ENCODE assay signal across 15 cellular contexts in genomic region chr2:21468609-21469008, GRCh38.
DNase-seq lines count a peak whose midpoint lies in the region; ATAC-seq and TF ChIP-seq lines count a peak whose summit lies in the region.
"Had no signal": no experiment of that assay in that cellular context is flagged by ENCODE, and none has a peak within 500 bp of the region (broad histone marks: within the 10 kb centered on the region; RNA-seq: fewer than 3 reads in every experiment).

No MANE protein-coding gene starts in this region.

- peak overlapping the region; percentile 62 to 80; a peak in 3 of 4 replicates for H4K8ac ChIP-seq in IMR-90 (ENCODE audit: low read depth in 2 of 2, low read length in 2 of 2)

- H3K9me1 ChIP-seq in IMR-90 (ENCODE audit: insufficient read depth, low read length): peaks cover 2% of the 10 kb centered on the region; the same call in 1 of the 2 replicates

- H3F3A ChIP-seq in neural cell (ENCODE audit: insufficient read depth, low read length, poor library complexity, severe bottlenecking): no peaks in the 10 kb centered on the region

- no TSS peak for BruUV-seq in IMR-90 (replicated peaks; lab: Mats Ljungman, UMichigan)

- peak overlapping the region; percentile 95 for H2BK20ac ChIP-seq in IMR-90 (ENCODE audit: low read depth, low read length)

- H3K79me2 ChIP-seq in neural cell (replicated peaks; ENCODE audit: insufficient read depth, low read length): no peaks in the 10 kb centered on the region

- H3K4me2 ChIP-seq in IMR-90 (ENCODE audit: low read depth, low read length) (no peak overlapping the region), neural cell (ENCODE audit: low read length) (no peak overlapping the region)

- peak overlapping the region; percentile 89; the same call in 1 of the 2 replicates for H3K18ac ChIP-seq in IMR-90 (ENCODE audit: low read depth, low read length)

- H3K4me1 ChIP-seq in IMR-90 (ENCODE audit: control insufficient read depth, insufficient read depth, low read length): peaks cover 14% of the 10 kb centered on the region
- peaks cover 6% of the 10 kb centered on the region for H3K4me1 ChIP-seq in RWPE2 (ENCODE audit: insufficient read depth, poor library complexity, severe bottlenecking)
- peaks cover 0 to 12% (median 4%) of the 10 kb centered on the region in 4 donors for H3K4me1 ChIP-seq in tibial artery
- H3K4me1 ChIP-seq: HAP-1 had no signal

- H3K36me3 ChIP-seq in IMR-90 (ENCODE audit: control insufficient read depth, insufficient read depth, low read length): no peaks in the 10 kb centered on the region
- no peaks in the 10 kb centered on the region for H3K36me3 ChIP-seq in RWPE2 (ENCODE audit: low read depth)
- H3K36me3 ChIP-seq in neural cell (ENCODE audit: insufficient read depth, low read length): no peaks in the 10 kb centered on the region
- no peaks in the 10 kb centered on the region for H3K36me3 ChIP-seq in tibial artery
- H3K36me3 ChIP-seq: HAP-1 had no signal

- 88% methylated on average over 1 of the region's 4 CpGs; no CpG with 5 or more reads in 1 of the 2 experiments for WGBS in IMR-90 (ENCODE audit: extremely low coverage in 2 of 2, insufficient read length in 1 of 2), 2 experiments

- POLR2A ChIA-PET in IMR-90 (lab: Charles Lee; ENCODE audit: unreplicated experiment): interaction anchor here (0.5 kb wide), 1 partner anchor 33 kb away, joined by 3 read pairs; no protein-coding TSS in a partner anchor

- H3K9me3 ChIP-seq in IMR-90 (ENCODE audit: control insufficient read depth, insufficient read depth, low read length) (no peaks in the 10 kb centered on the region), RWPE2 (ENCODE audit: severe bottlenecking) (no peaks in the 10 kb centered on the region), neural cell (ENCODE audit: low read length) (no peaks in the 10 kb centered on the region), tibial artery (no peaks in the 10 kb centered on the region)
- H3K9me3 ChIP-seq: HAP-1 had no signal

- H3K79me1 ChIP-seq in IMR-90 (ENCODE audit: low read depth in 1 of 2, low read length in 2 of 2): no peaks in the 10 kb centered on the region

- intact Hi-C loops in IMR-90 (cut with micrococcal nuclease) (no loop called here), tibial artery (cut with DNase I; ENCODE audit: low total_unique reads) (no loop called here), head of caudate nucleus (cut with DNase I) (no loop called here)

- H3K9me2 ChIP-seq in neural cell (ENCODE audit: insufficient read depth, low read length): no peaks in the 10 kb centered on the region

- CTCF ChIA-PET in IMR-90 (lab: Yijun Ruan, JAX): interaction anchor here (1.0 kb wide), 1 partner anchor 14 kb away, joined by 3 read pairs; no protein-coding TSS in a partner anchor

- TF ChIP-seq POLR2A in IMR-90 (IDR thresholded peaks at IDR 0.05; ENCODE audit: low read depth, low read length): no peak

- peak overlapping the region; percentile 68 for H3K14ac ChIP-seq in IMR-90 (replicated peaks; ENCODE audit: low read depth, low read length)

- H3K4me3 ChIP-seq in IMR-90 (ENCODE audit: insufficient read depth, low read depth, low read length) (no peak overlapping the region), RWPE2 (ENCODE audit: severe bottlenecking) (no peak overlapping the region), choroid plexus epithelial cell (ENCODE audit: low read depth, low read length) (no peak overlapping the region), neural cell (ENCODE audit: low read length) (no peak overlapping the region), tibial artery (no peak overlapping the region)
- H3K4me3 ChIP-seq: HAP-1 had no signal

- H3K4ac ChIP-seq in IMR-90 (ENCODE audit: low read depth, low read length): peak overlapping the region; percentile 76

- H3K9ac ChIP-seq in IMR-90 (ENCODE audit: low read depth, low read length) (peak overlapping the region; percentile 41; the same call in 1 of the 2 replicates), neural cell (ENCODE audit: low read length) (no peak overlapping the region)

- peak overlapping the region; percentile 18; the same call in 1 of the 2 replicates for H3K23ac ChIP-seq in IMR-90 (ENCODE audit: low read depth, low read length)

- H2BK5ac ChIP-seq in IMR-90 (ENCODE audit: low read depth, low read length, poor library complexity, severe bottlenecking): peak overlapping the region; percentile 90

- no peak for TF ChIP-seq RAD21 in IMR-90 (IDR thresholded peaks at IDR 0.05; ENCODE audit: low read length)
- TF ChIP-seq RAD21 in neural cell (conservative IDR thresholded peaks at IDR 0.05): no peak

- TF ChIP-seq CTCF in IMR-90 (conservative IDR thresholded peaks at IDR 0.05; ENCODE audit: low read depth, low read length): no peak
- no peak for TF ChIP-seq CTCF in RWPE2 (IDR thresholded peaks at IDR 0.05; ENCODE audit: poor library complexity, severe bottlenecking)
- TF ChIP-seq CTCF in choroid plexus epithelial cell (conservative IDR thresholded peaks at IDR 0.05; ENCODE audit: low read depth, low read length): no peak
- no peak for TF ChIP-seq CTCF in neural cell (IDR thresholded peaks at IDR 0.05; ENCODE audit: poor library complexity, severe bottlenecking)
- TF ChIP-seq CTCF in tibial artery (IDR thresholded peaks at IDR 0.05): no peak

- H2AFZ ChIP-seq in IMR-90 (replicated peaks; ENCODE audit: low read length, poor library complexity) (no peak overlapping the region), neural cell (ENCODE audit: low read depth, low read length) (no peak overlapping the region)

- H2AK5ac ChIP-seq in IMR-90 (ENCODE audit: low read depth, low read length): peak overlapping the region; percentile 94

- peak overlapping the region; percentile 79; the same call in 1 of the 2 replicates for H3K56ac ChIP-seq in IMR-90 (ENCODE audit: extremely low read depth, insufficient read depth, low read length)

- no peak for TF ChIP-seq EP300 in neural cell (conservative IDR thresholded peaks at IDR 0.05; ENCODE audit: poor library complexity, severe bottlenecking)

- ATAC-seq in IMR-90 (ENCODE audit: low read depth) (no peak), RWPE2 (ENCODE audit: low read depth) (peak; percentile 30; the same call in 1 of the 3 replicates)
- ATAC-seq: HepG2 had no signal

- H3K27me3 ChIP-seq in IMR-90 (ENCODE audit: control insufficient read depth, insufficient read depth, low read length) (no peaks in the 10 kb centered on the region), RWPE2 (ENCODE audit: insufficient read depth, poor library complexity, severe bottlenecking) (no peaks in the 10 kb centered on the region), neural cell (ENCODE audit: insufficient read depth, low read depth, low read length) (no peaks in the 10 kb centered on the region), tibial artery (no peaks in the 10 kb centered on the region)

- peak overlapping the region; percentile 94 for H2BK120ac ChIP-seq in IMR-90 (ENCODE audit: low read depth, low read length)

- in situ Hi-C loops in IMR-90 (cut with MboI; ENCODE audit: low sequenced_read_pairs): no loop called here

- H4K20me1 ChIP-seq in IMR-90 (ENCODE audit: insufficient read depth, low read length) (no peaks in the 10 kb centered on the region), neural cell (ENCODE audit: insufficient read depth) (no peaks in the 10 kb centered on the region)

- H2BK15ac ChIP-seq in IMR-90 (ENCODE audit: low read depth, low read length): peak overlapping the region; percentile 68; the same call in 1 of the 3 replicates

- H2AK9ac ChIP-seq in IMR-90 (replicated peaks; ENCODE audit: low read depth, low read length, poor library complexity): peak overlapping the region; percentile 52

- DNase-seq in IMR-90 (no peak), RWPE2 (ENCODE audit: low spot score) (no peak), choroid plexus epithelial cell (ENCODE audit: low read depth) (peak; percentile 9), tibial artery (no peak), NCI-H1048 (lab: John Stamatoyannopoulos, UW) (no peak), head of caudate nucleus (no peak)
- DNase-seq: C1 segment of cervical spinal cord; Calu3; CD4-positive, alpha-beta T cell; DMS 273 treated with DMSO at 0.1 percent for 48 hours; GOT3; HFFc6 had no signal

- H3K27ac ChIP-seq in IMR-90 (ENCODE audit: insufficient read depth, low read length) (peak overlapping the region; percentile 45; the same call in 1 of the 2 replicates), RWPE2 (ENCODE audit: poor library complexity, severe bottlenecking) (peak overlapping the region; percentile 38), neural cell (ENCODE audit: low read length) (peak overlapping the region; percentile 72), tibial artery (no peak overlapping the region)

- dilution Hi-C loops in IMR-90 (cut with HindIII; ENCODE audit: low sequenced_read_pairs, unreplicated experiment): no loop called here

- peak overlapping the region; percentile 88; the same call in 1 of the 2 replicates for H4K5ac ChIP-seq in IMR-90 (ENCODE audit: low read depth, low read length)

- peak overlapping the region; percentile 98 for H4K91ac ChIP-seq in IMR-90 (ENCODE audit: insufficient read depth, low read depth, low read length)

TF ChIP-seq in IMR-90, 13 proteins besides CTCF, POLR2A, EP300 and RAD21 (continues in another document):
- no peak for TF ChIP-seq USF2 (IDR thresholded peaks at IDR 0.05; ENCODE audit: low read depth, low read length)
- TF ChIP-seq MXI1 (IDR thresholded peaks at IDR 0.05; ENCODE audit: borderline replicate concordance, low read depth, low read length): no peak
- TF ChIP-seq MAFK (IDR thresholded peaks at IDR 0.05; ENCODE audit: low read depth, low read length): no peak
- no peak for TF ChIP-seq FOS (IDR thresholded peaks at IDR 0.05; ENCODE audit: low read depth, low read length)

TF ChIP-seq in neural cell, 6 proteins besides CTCF, POLR2A, EP300 and RAD21 (continues in another document):
- TF ChIP-seq POLR2AphosphoS5 (IDR thresholded peaks at IDR 0.05) (no peak), TAF1 (IDR thresholded peaks at IDR 0.05; ENCODE audit: low read depth) (no peak)

Comparison
In these comparisons a context has a peak if more than half of its experiments do, and no peak if none do; other contexts are left out.
1. H3K27ac ChIP-seq: peak in IMR-90 (single experiment), RWPE2 (single experiment) and neural cell (single experiment); none in tibial artery (0 of 2).